Comparison of ENCODE assay signal across 21 cellular contexts in the genomic region with DNA sequence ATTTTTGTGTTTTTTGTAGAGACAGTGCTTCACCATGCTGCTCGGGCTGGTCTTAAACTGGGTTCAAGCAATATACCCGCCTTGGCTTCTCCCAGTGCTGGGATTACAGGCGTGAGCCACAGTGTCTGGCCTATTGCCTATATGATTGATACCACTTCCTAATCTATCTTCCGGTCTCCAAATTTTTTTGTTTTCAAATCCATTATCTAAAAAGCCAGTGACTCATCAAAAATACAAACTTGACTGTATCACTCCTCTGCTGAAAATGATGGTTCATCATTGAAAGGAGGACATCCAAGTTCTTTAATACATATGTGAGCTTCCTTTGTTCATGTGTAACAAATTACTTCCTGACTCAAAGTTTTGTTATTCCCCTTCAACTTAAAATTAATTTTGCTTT. TPM values are rescaled to one million over a fixed set of nuclear protein-coding genes. Genes with fewer than 3 reads are reported as not detected.
DNase-seq lines count a peak whose midpoint lies in the region; ATAC-seq, FAIRE-seq and TF ChIP-seq lines count a peak whose summit lies in the region.
"Had no signal": no experiment of that assay in that cellular context is flagged by ENCODE, and none has a peak within 500 bp of the region (broad histone marks: within the 10 kb centered on the region; RNA-seq: fewer than 3 reads in every experiment).

No MANE protein-coding gene starts in this region.

- POLR2A ChIA-PET in activated CD4-positive, alpha-beta T cell treated with anti-CD3 and anti-CD28 coated beads, Interleukin-2, amount 10 ng/mL, durations not matched to agents 7 days and 5 days (lab: Charles Lee) = no interaction called here
- POLR2A ChIA-PET in K562 (lab: Yijun Ruan, JAX) = interaction anchor here (0.9 kb wide), 1 partner anchor 21 kb away, joined by 3 read pairs; no protein-coding TSS in a partner anchor

- intact Hi-C loops in K562 (cut with micrococcal nuclease) (no loop called here), breast epithelium (cut with DNase I; ENCODE audit: low total_unique reads) (no loop called here)

- ATAC-seq in T-helper 17 cell (no peak), K562 (no peak; the same call in 2 of the 3 replicates), GM18517 (IDR thresholded peaks at IDR 0.05; ENCODE audit: unreplicated experiment) (no peak)
- ATAC-seq: body of pancreas, pancreas had no signal

- H3K27me3 Mint-ChIP-seq in activated CD4-positive, alpha-beta T cell treated with anti-CD3 and anti-CD28 coated beads, Interleukin-2, amount 10 ng/mL, durations not matched to agents 7 days and 5 days = no peaks in the 10 kb centered on the region
- H3K27me3 Mint-ChIP-seq in T-helper 17 cell (no peaks in the 10 kb centered on the region), nephron progenitor cell (ENCODE audit: low read depth, poor library complexity) (no peaks in the 10 kb centered on the region)

- in situ Hi-C loops in K562 (cut with MboI) = no loop called here

- H3K4me1 ChIP-seq in K562 (replicated peaks in 1 of 2; ENCODE audit: control insufficient read depth in 2 of 2, insufficient read depth in 2 of 2, low read length in 2 of 2) (no peaks in the 10 kb centered on the region; a peak in 1 of 5 replicates), breast epithelium (no peaks in the 10 kb centered on the region)
- H3K4me1 ChIP-seq: body of pancreas, pancreas had no signal

- H3K79me2 ChIP-seq in K562 (ENCODE audit: control insufficient read depth, insufficient read depth, low read length) = peaks cover 80% of the 10 kb centered on the region

- no peak for FAIRE-seq in K562 (lab: Jason Lieb, UNC)
- FAIRE-seq: colon, pancreas, urothelium cell line had no signal

- H3K4me3 ChIP-seq in K562 (no peak overlapping the region), breast epithelium (no peak overlapping the region)
- H3K4me3 ChIP-seq: body of pancreas, lung, pancreas, sigmoid colon had no signal

- H3K27ac Mint-ChIP-seq in activated CD4-positive, alpha-beta T cell treated with anti-CD3 and anti-CD28 coated beads, Interleukin-2, amount 10 ng/mL, durations not matched to agents 7 days and 5 days = peak overlapping the region; percentile 75
- H3K27ac Mint-ChIP-seq in T-helper 17 cell (peak overlapping the region; percentile 87), nephron progenitor cell (peak overlapping the region; percentile 34)

- TF ChIP-seq POLR2A in K562 (conservative IDR thresholded peaks at IDR 0.05) = no peak
- TF ChIP-seq POLR2A in breast epithelium (IDR thresholded peaks at IDR 0.05) = no peak

- CTCF ChIA-PET in activated CD4-positive, alpha-beta T cell treated with anti-CD3 and anti-CD28 coated beads, Interleukin-2, amount 10 ng/mL, durations not matched to agents 7 days and 5 days (lab: Charles Lee) = interaction anchor here (1.2 to 2.4 kb wide), 3 partner anchors 10 to 66 kb away, joined by 3 to 5 read pairs (median 3); no protein-coding TSS in a partner anchor
- CTCF ChIA-PET in K562 (lab: Yijun Ruan, JAX; ENCODE audit: low intra/inter-chr PET ratio) = interaction anchor here (0.6 kb wide), 1 partner anchor 19 kb away, joined by 5 read pairs; no protein-coding TSS in a partner anchor

- H3K4me2 ChIP-seq in K562 (ENCODE audit: insufficient read depth, low read length) = no peak overlapping the region

- no peaks in the 10 kb centered on the region for H3K9me1 ChIP-seq in K562 (ENCODE audit: control insufficient read depth, insufficient read depth, low read length)

- peaks cover 50% of the 10 kb centered on the region for H3K4me1 Mint-ChIP-seq in activated CD4-positive, alpha-beta T cell treated with anti-CD3 and anti-CD28 coated beads, Interleukin-2, amount 10 ng/mL, durations not matched to agents 7 days and 5 days
- H3K4me1 Mint-ChIP-seq in T-helper 17 cell = peaks cover 35% of the 10 kb centered on the region
- peaks cover 9% of the 10 kb centered on the region for H3K4me1 Mint-ChIP-seq in nephron progenitor cell
- H3K4me1 Mint-ChIP-seq: H9 had no signal

- H3K27me3 ChIP-seq in K562 (ENCODE audit: control insufficient read depth in 2 of 2, insufficient read depth in 2 of 2, low read length in 2 of 2) = no peaks in the 10 kb centered on the region
- H3K27me3 ChIP-seq in breast epithelium = no peaks in the 10 kb centered on the region
- H3K27me3 ChIP-seq: body of pancreas, pancreas, sigmoid colon had no signal

- 84% methylated on average over 4 of the region's 4 CpGs for WGBS in K562 (ENCODE audit: insufficient coverage, low coverage, missing lambda C conversion rate)

- no peak for DNase-seq in activated CD4-positive, alpha-beta T cell treated with anti-CD3 and anti-CD28 coated beads, Interleukin-2, amount 10 ng/mL, durations not matched to agents 7 days and 5 days
- DNase-seq in activated CD4-positive, alpha-beta T cell treated with anti-CD3 and anti-CD28 coated beads, Interleukin-2, amount 50 U/mL, for 1 hour = no peak
- DNase-seq in T-helper 17 cell (no peak), K562 (ENCODE audit: extremely low read depth in 1 of 4, low spot score in 3 of 4) (no peak), nephron progenitor cell (no peak), kidney glomerular epithelial cell (lab: John Stamatoyannopoulos, UW) (no peak), breast epithelium (ENCODE audit: low spot score in 2 of 2) (no peak)
- DNase-seq: body of pancreas, H9, islet precursor cell, NCI-H1436 treated with DMSO at 0.1 percent for 48 hours, NCI-H2171 treated with DMSO at 0.1 percent for 48 hours, NCI-H526 treated with DMSO at 0.1 percent for 48 hours, pancreas, sigmoid colon, WERI-Rb-1 had no signal

- no peak overlapping the region for H2AFZ ChIP-seq in K562 (ENCODE audit: low read depth, low read length)

- peaks cover 82% of the 10 kb centered on the region for H3K36me3 Mint-ChIP-seq in activated CD4-positive, alpha-beta T cell treated with anti-CD3 and anti-CD28 coated beads, Interleukin-2, amount 10 ng/mL, durations not matched to agents 7 days and 5 days (ENCODE audit: low read depth)
- H3K36me3 Mint-ChIP-seq in T-helper 17 cell (ENCODE audit: low read depth) = peaks cover 11% of the 10 kb centered on the region
- H3K36me3 Mint-ChIP-seq in nephron progenitor cell (ENCODE audit: low read depth) = peaks cover 96% of the 10 kb centered on the region

- no peak for TF ChIP-seq RAD21 in K562 (CRISPR knock-in tag; conservative IDR thresholded peaks at IDR 0.05 in 1 of 2, IDR thresholded peaks at IDR 0.05 in 1 of 2)

- no peaks in the 10 kb centered on the region for H3K9me3 Mint-ChIP-seq in activated CD4-positive, alpha-beta T cell treated with anti-CD3 and anti-CD28 coated beads, Interleukin-2, amount 10 ng/mL, durations not matched to agents 7 days and 5 days
- no peaks in the 10 kb centered on the region for H3K9me3 Mint-ChIP-seq in nephron progenitor cell
- H3K9me3 Mint-ChIP-seq: CD14-positive monocyte, H9 had no signal

- H3K9me3 ChIP-seq in T-helper 17 cell (ENCODE audit: control insufficient read depth, low read length, poor library complexity, severe bottlenecking) (no peaks in the 10 kb centered on the region), K562 (replicated peaks; ENCODE audit: control insufficient read depth, insufficient read depth, low read depth, low read length) (no peaks in the 10 kb centered on the region), breast epithelium (no peaks in the 10 kb centered on the region)
- H3K9me3 ChIP-seq: body of pancreas, pancreas, sigmoid colon had no signal

- TF ChIP-seq EP300 in K562 (IDR thresholded peaks at IDR 0.05; ENCODE audit: low read length) = no peak

- no peak overlapping the region for H3K4me3 Mint-ChIP-seq in activated CD4-positive, alpha-beta T cell treated with anti-CD3 and anti-CD28 coated beads, Interleukin-2, amount 10 ng/mL, durations not matched to agents 7 days and 5 days
- peak overlapping the region; percentile 65 for H3K4me3 Mint-ChIP-seq in T-helper 17 cell
- H3K4me3 Mint-ChIP-seq in nephron progenitor cell = no peak overlapping the region
- H3K4me3 Mint-ChIP-seq: CD14-positive monocyte, H9 had no signal

- H3K36me3 ChIP-seq in K562 (ENCODE audit: control insufficient read depth, insufficient read depth, low read length) (peaks cover 94% of the 10 kb centered on the region), breast epithelium (no peaks in the 10 kb centered on the region)

- no peak overlapping the region for H3K27ac ChIP-seq in K562 (ENCODE audit: extremely low read depth, low read depth, low read length)
- H3K27ac ChIP-seq in breast epithelium = no peak overlapping the region
- H3K27ac ChIP-seq: body of pancreas, pancreas, sigmoid colon, WERI-Rb-1 had no signal

- H3K9ac ChIP-seq in K562 (ENCODE audit: insufficient read depth in 1 of 2, low read depth in 2 of 2, low read length in 2 of 2) = no peak overlapping the region

- TF ChIP-seq CTCF in K562 (IDR thresholded peaks at IDR 0.05 in 2 of 3, conservative IDR thresholded peaks at IDR 0.05 in 1 of 3; ENCODE audit: insufficient read depth in 2 of 3, low read depth in 1 of 3, low read length in 3 of 3) (no peak), nephron progenitor cell (IDR thresholded peaks at IDR 0.05) (no peak), breast epithelium (IDR thresholded peaks at IDR 0.05) (no peak)

- H4K20me1 ChIP-seq in K562 (replicated peaks; ENCODE audit: control insufficient read depth, insufficient read depth, low read length) = 0 out of 2 replicates have a peak, but pooled peaks cover 9% of the 10 kb centered on the region

- BruUV-seq in K562 (replicated peaks; lab: Mats Ljungman, UMichigan) = no TSS peak

RNA-seq across cellular contexts. Expression of a gene that starts 35.5 kb away (rescaled TPM):
- 10 to 100 TPM; 10.7 to 11.6 TPM for total RNA-seq in activated CD4-positive, alpha-beta T cell treated with anti-CD3 and anti-CD28 coated beads, Interleukin-2, amount 10 ng/mL, durations not matched to agents 7 days and 5 days
- total RNA-seq in T-helper 17 cell (10 to 100 TPM; 13.0 to 15.8 TPM), K562 (2014; rRNA removed) (11.5 and 12.2 TPM in 2 replicates), K562 (2014; rRNA removed; fragmentation: Illumina TruSeq; extraction: Trizol) (15.2 and 19.0 TPM in 2 replicates), K562 (2015; rRNA removed; fragmentation: Illumina TruSeq; extraction: Trizol) (13.0 and 14.2 TPM in 2 replicates), K562 (2021) (15.1 and 15.3 TPM in 2 replicates), breast epithelium (10 to 100 TPM; 27.9 to 39.4 (median 33.8) TPM)
- 7.4 and 23.1 TPM in 2 replicates for total RNA-seq in K562 (2011; cell fraction: chromatin; rRNA removed; ENCODE audit: low replicate concordance)
- 8.3 and 8.5 TPM in 2 replicates for total RNA-seq in K562 (2011; cell fraction: nucleolus; rRNA removed)
- 18.5 and 39.8 TPM in 2 replicates for total RNA-seq in K562 (2011; cell fraction: nucleoplasm; rRNA removed)
- polyA plus RNA-seq in K562 (2011; rRNA removed) (21.7 and 23.6 TPM in 2 replicates), K562 (2014; fragmentation: Illumina TruSeq; extraction: Trizol) (13.4 and 15.7 TPM in 2 replicates), K562 (2014; fragmentation: Nextera tagmentation; extraction: Ambion mirVana) (1 to 10 TPM; 4.9 to 6.1 TPM), K562 (2014; rRNA removed) (9.9 and 11.2 TPM in 2 replicates)
- 5.9 and 8.7 TPM in 2 replicates for polyA plus RNA-seq in K562 (2011; cell fraction: cytosol; rRNA removed)
- polyA plus RNA-seq in K562 (2011; cell fraction: nucleus; rRNA removed) = 13.2 and 23.9 TPM in 2 replicates
- 11.7 and 21.5 TPM in 2 replicates for polyA plus RNA-seq in K562 (2012)
- 13.9 and 15.6 TPM in 2 replicates for polyA minus RNA-seq in K562 (2011; rRNA and poly(A)+ RNA removed)
- polyA minus RNA-seq in K562 (2011; cell fraction: cytosol; rRNA and poly(A)+ RNA removed) = 9.9 and 10.1 TPM in 2 replicates
- polyA minus RNA-seq in K562 (2011; cell fraction: nucleus; rRNA and poly(A)+ RNA removed) = 7.7 and 15.2 TPM in 2 replicates

Comparison
In these comparisons a context has a peak if more than half of its experiments do, and no peak if none do; other contexts are left out.
1. H3K27ac Mint-ChIP-seq: peak in every context shown above with its lines; median percentile 87 in T-helper 17 cell; 75 in activated CD4-positive, alpha-beta T cell treated with anti-CD3 and anti-CD28 coated beads, Interleukin-2, amount 10 ng/mL, durations not matched to agents 7 days and 5 days; 34 in nephron progenitor cell.